8 cellular contexts compared by ENCODE assay signal in the genomic region with DNA sequence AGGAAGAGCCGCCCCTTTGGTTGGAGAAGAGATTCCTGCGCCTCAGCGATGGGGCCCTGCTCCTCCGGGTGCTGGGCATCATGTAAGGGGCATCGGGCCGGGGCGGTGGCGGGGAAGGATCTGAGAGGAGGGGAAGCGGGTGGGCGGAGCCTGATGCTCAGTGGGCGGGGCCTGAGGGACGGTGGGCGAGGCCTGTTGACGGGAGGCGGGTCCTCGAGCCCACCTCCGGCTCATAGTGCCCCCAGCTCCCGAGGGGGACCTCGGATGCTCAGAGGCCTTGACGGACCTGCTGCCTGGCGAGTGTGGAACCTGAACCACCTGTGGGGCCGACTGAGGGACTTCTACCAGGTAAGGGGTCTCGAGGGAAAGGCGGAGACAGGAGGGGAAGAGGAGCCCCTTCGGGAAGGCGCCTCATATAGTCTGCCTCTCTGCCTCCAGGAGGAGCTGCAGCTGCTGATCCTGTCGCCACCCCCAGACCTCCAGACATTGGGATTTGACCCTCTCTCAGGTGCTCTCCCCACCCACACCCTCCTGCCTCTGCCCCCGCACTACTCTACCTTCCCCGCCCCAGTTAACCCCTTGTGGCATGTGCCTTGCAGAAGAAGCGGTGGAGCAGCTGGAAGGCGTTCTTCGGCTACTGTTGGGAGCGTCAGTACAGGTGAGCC. TPM values are rescaled to one million over a fixed set of nuclear protein-coding genes. Genes with fewer than 3 reads are reported as not detected.
DNase-seq lines count a peak whose midpoint lies in the region; ATAC-seq and TF ChIP-seq lines count a peak whose summit lies in the region.

No MANE protein-coding gene starts in this region.

- ATAC-seq in HG02973 (IDR thresholded peaks at IDR 0.05; ENCODE audit: unreplicated experiment): peak; percentile 29

- DNase-seq in CMK (ENCODE audit: low read depth): peak; percentile 78
- peak; percentile 43 to 77 (median 54) for DNase-seq in activated CD4-positive, CD25-positive, alpha-beta regulatory T cell (lab: John Stamatoyannopoulos, UW)
- peak; percentile 25 for DNase-seq in dermis blood vessel endothelial cell
- no peak for DNase-seq in progenitor cell of endocrine pancreas (ENCODE audit: low spot score, unreplicated experiment)
- no peak for DNase-seq in NCI-H1694 treated with DMSO at 0.1 percent for 48 hours (lab: John Stamatoyannopoulos, UW)
- DNase-seq in occipital lobe (lab: John Stamatoyannopoulos, UW): no peak
- no peak for DNase-seq in NCI-H1105 (lab: John Stamatoyannopoulos, UW)

- H3K27me3 Mint-ChIP-seq in progenitor cell of endocrine pancreas: peaks cover 31% of the 10 kb centered on the region

- no peaks in the 10 kb centered on the region for H3K9me3 Mint-ChIP-seq in progenitor cell of endocrine pancreas (ENCODE audit: low read depth)

- no peak overlapping the region for H3K27ac Mint-ChIP-seq in progenitor cell of endocrine pancreas

- H3K36me3 Mint-ChIP-seq in progenitor cell of endocrine pancreas (ENCODE audit: insufficient read depth): no peaks in the 10 kb centered on the region

- no peaks in the 10 kb centered on the region for H3K4me1 Mint-ChIP-seq in progenitor cell of endocrine pancreas (ENCODE audit: low read depth)

- H3K4me3 Mint-ChIP-seq in progenitor cell of endocrine pancreas (ENCODE audit: low read depth): peak overlapping the region; percentile 46

- TF ChIP-seq CTCF in progenitor cell of endocrine pancreas (IDR thresholded peaks at IDR 0.05; ENCODE audit: unreplicated experiment): no peak

RNA-seq across cellular contexts. Expression of gene CCDC88B, which starts 0.8 kb away (rescaled TPM):
- 0.56 and 1.2 TPM in 2 replicates for total RNA-seq in dermis blood vessel endothelial cell
- total RNA-seq in progenitor cell of endocrine pancreas: 4.3 and 6.2 TPM in 2 replicates
- total RNA-seq in occipital lobe: 1.4 TPM

RNA-seq across cellular contexts. Expression of gene RPS6KA4, which starts 18.2 kb away (rescaled TPM):
- total RNA-seq in dermis blood vessel endothelial cell (35.9 and 46.6 TPM in 2 replicates), progenitor cell of endocrine pancreas (18.6 and 18.7 TPM in 2 replicates), occipital lobe (10.0 TPM)

RNA-seq across cellular contexts. Expression of gene PRDX5, which starts 22.9 kb away (rescaled TPM):
- total RNA-seq in dermis blood vessel endothelial cell (129 and 245 TPM in 2 replicates), progenitor cell of endocrine pancreas (157 and 171 TPM in 2 replicates), occipital lobe (93.0 TPM)

RNA-seq across cellular contexts. Expression of gene TRMT112, which starts 23.4 kb away (rescaled TPM):
- total RNA-seq in dermis blood vessel endothelial cell (202 and 290 TPM in 2 replicates), progenitor cell of endocrine pancreas (137 and 149 TPM in 2 replicates), occipital lobe (81.9 TPM)

RNA-seq across cellular contexts. Expression of gene ESRRA, which starts 35.5 kb away (rescaled TPM):
- total RNA-seq in dermis blood vessel endothelial cell (60.3 and 76.7 TPM in 2 replicates), progenitor cell of endocrine pancreas (28.1 and 31.4 TPM in 2 replicates), occipital lobe (14.2 TPM)

Comparison
In these comparisons a context has a peak if more than half of its experiments do, and no peak if none do; other contexts are left out.
1. DNase-seq: peak in CMK (single experiment), activated CD4-positive, CD25-positive, alpha-beta regulatory T cell (4 of 4) and dermis blood vessel endothelial cell (single experiment); none in progenitor cell of endocrine pancreas (single experiment), NCI-H1694 treated with DMSO at 0.1 percent for 48 hours (single experiment), occipital lobe (single experiment) and NCI-H1105 (single experiment).